ENCODE assay signal across 21 cellular contexts in the genomic region with DNA sequence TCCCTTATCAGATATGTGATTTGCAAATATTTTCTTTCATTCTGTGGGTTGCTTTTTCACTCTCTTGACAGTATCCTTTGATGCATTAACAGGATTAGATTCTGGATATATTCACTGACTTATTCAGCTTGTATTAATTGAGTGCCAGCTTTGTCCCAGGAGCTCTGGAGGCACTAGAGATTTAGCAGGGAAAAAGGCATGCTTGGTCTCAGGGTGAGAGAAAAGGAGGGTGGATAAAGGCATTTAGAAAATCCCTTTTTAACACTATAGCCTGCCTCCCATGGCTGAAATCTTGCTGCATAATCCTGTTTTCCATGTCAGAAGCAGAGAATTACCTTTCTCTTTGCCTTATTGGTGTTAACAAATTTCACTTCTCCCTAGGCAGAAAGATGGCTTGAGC.
"Had no signal": no experiment of that assay in that cellular context is flagged by ENCODE, and none has a peak within 500 bp of the region (broad histone marks: within the 10 kb centered on the region; RNA-seq: fewer than 3 reads in every experiment).

No MANE protein-coding gene starts in this region.

- H3K4me3 ChIP-seq: colonic mucosa, esophagus muscularis mucosa, gastroesophageal sphincter, heart left ventricle, hepatocyte, left lung, lower lobe of right lung had no signal

- ATAC-seq: foreskin keratinocyte, gastroesophageal sphincter, heart left ventricle, left cardiac atrium, left lung, left ventricle myocardium superior, lower lobe of right lung had no signal

- H3K27ac Mint-ChIP-seq: dendritic cell treated with granulocyte-macrophage colony-stimulating factor and Interleukin-4, amounts not matched to agents 40 ng/mL and 50 ng/mL, for 4 days had no signal

- H3K9me3 ChIP-seq: colonic mucosa, esophagus muscularis mucosa, gastroesophageal sphincter, heart left ventricle, left lung, lower lobe of right lung had no signal

- H3K36me3 ChIP-seq: colonic mucosa, esophagus muscularis mucosa, gastroesophageal sphincter, heart left ventricle, left lung, lower lobe of right lung had no signal

- H3K27me3 Mint-ChIP-seq: dendritic cell treated with granulocyte-macrophage colony-stimulating factor and Interleukin-4, amounts not matched to agents 40 ng/mL and 50 ng/mL, for 4 days had no signal

- DNase-seq: cerebellar nuclear complex; colonic mucosa; cortex of kidney; effector CD4-positive, alpha-beta T cell; effector memory CD4-positive, alpha-beta T cell; foreskin keratinocyte; heart left ventricle; left cardiac atrium; left lung; left ventricle myocardium superior; lower lobe of right lung; mesenchymal stem cell; midbrain had no signal

- H3K27ac ChIP-seq: colonic mucosa, esophagus muscularis mucosa, foreskin keratinocyte, gastroesophageal sphincter, heart left ventricle, hepatocyte, left lung, lower lobe of right lung had no signal

- H3K4me1 ChIP-seq: colonic mucosa, esophagus muscularis mucosa, foreskin keratinocyte, gastroesophageal sphincter, heart left ventricle, left lung, lower lobe of right lung had no signal

- H3K79me2 ChIP-seq: hepatocyte had no signal

- FAIRE-seq: endothelial cell of umbilical vein, frontal cortex, islet of Langerhans, keratinocyte had no signal

- H3K27me3 ChIP-seq: colonic mucosa, esophagus muscularis mucosa, foreskin keratinocyte, gastroesophageal sphincter, heart left ventricle, hepatocyte, left lung had no signal

- H3K4me2 ChIP-seq: hepatocyte had no signal

- H2AFZ ChIP-seq: hepatocyte had no signal

- H3K4me3 Mint-ChIP-seq: dendritic cell treated with granulocyte-macrophage colony-stimulating factor and Interleukin-4, amounts not matched to agents 40 ng/mL and 50 ng/mL, for 4 days had no signal
